ENCODE assay signal across 9 cellular contexts in the genomic region with DNA sequence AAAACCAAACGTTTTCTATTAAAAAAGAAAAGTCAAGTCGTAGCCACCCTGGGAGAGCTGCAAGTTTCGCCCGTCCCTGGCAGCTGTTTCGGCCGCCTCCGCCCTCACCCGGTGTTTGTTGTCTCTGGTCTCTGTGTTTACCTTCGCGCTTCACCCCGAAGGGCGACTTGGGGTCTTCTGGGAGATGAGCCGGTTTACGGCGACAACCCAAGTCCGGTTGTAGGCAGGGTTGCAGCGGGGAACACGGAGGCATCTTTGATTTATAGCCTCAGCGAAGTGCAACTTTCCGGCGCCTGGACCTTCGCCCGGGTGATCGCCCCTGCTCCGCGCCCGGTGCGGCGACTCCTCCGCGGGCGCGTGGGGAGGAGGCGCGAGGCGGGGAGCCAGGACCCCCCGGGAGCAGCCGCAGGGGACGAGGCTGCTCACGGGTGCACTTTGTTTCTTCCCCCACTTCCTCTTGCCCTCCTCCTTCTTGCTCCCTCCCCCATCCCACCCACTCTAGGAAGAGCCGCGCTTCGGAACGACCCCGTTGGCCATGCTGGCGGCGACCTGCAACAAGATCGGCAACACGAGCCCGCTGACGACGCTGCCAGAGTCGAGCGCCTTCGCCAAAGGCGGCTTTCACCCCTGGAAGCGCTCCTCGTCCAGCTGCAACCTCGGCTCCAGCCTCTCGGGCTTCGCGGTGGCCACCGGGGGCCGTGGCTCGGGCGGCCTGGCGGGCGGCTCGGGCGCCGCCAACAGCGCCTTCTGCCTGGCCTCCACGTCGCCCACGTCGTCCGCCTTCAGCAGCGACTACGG. TPM values are rescaled to one million over a fixed set of nuclear protein-coding genes. Genes with fewer than 3 reads are reported as not detected.
DNase-seq lines count a peak whose midpoint lies in the region; ATAC-seq and TF ChIP-seq lines count a peak whose summit lies in the region.
"Had no signal": no experiment of that assay in that cellular context is flagged by ENCODE, and none has a peak within 500 bp of the region (broad histone marks: within the 10 kb centered on the region; RNA-seq: fewer than 3 reads in every experiment).

No MANE protein-coding gene starts in this region.

- no peak overlapping the region for H3K18ac ChIP-seq in trophoblast cell (ENCODE audit: low read length)

- peak overlapping the region; percentile 42 for H3K9ac ChIP-seq in trophoblast cell (ENCODE audit: low read length)

- H2BK12ac ChIP-seq in trophoblast cell (ENCODE audit: low read length) = no peak overlapping the region

- H3K4me2 ChIP-seq in trophoblast cell (ENCODE audit: low read length) = peak overlapping the region; percentile 85

- no peak for TF ChIP-seq CTCF in Peyer's patch (IDR thresholded peaks at IDR 0.05)
- TF ChIP-seq CTCF in epithelial cell of proximal tubule (conservative IDR thresholded peaks at IDR 0.05; ENCODE audit: low read depth, low read length) = no peak

- peak overlapping the region; percentile 20 for H2AFZ ChIP-seq in trophoblast cell (ENCODE audit: insufficient read depth, low read length, poor library complexity)

- H3K4me1 ChIP-seq in Peyer's patch (peaks cover 0 to 66% (median 32%) of the 10 kb centered on the region in 4 donors), trophoblast cell (ENCODE audit: control insufficient read depth in 1 of 2, insufficient read depth in 2 of 2, low read length in 2 of 2) (peaks cover 34 to 40% of the 10 kb centered on the region in 2 experiments)

- ATAC-seq in HG02884 (IDR thresholded peaks at IDR 0.05; ENCODE audit: unreplicated experiment) (no peak), GM19328 (IDR thresholded peaks at IDR 0.05; ENCODE audit: unreplicated experiment) (no peak)

- no peak overlapping the region for H2BK5ac ChIP-seq in trophoblast cell (ENCODE audit: low read depth, low read length, poor library complexity)

- H4K91ac ChIP-seq in trophoblast cell (ENCODE audit: low read depth, low read length) = no peak overlapping the region

- H3K4me3 ChIP-seq in Peyer's patch = peak overlapping the region; percentile 11 to 50 (median 43)
- peak overlapping the region; percentile 14 for H3K4me3 ChIP-seq in epithelial cell of proximal tubule (ENCODE audit: low read depth, low read length)
- peak overlapping the region; percentile 61 for H3K4me3 ChIP-seq in trophoblast cell (ENCODE audit: low read depth, low read length)

- H3K27ac ChIP-seq in Peyer's patch (no peak overlapping the region), trophoblast cell (ENCODE audit: low read depth, low read length) (no peak overlapping the region)

- no peaks in the 10 kb centered on the region for H3K79me2 ChIP-seq in trophoblast cell (ENCODE audit: control insufficient read depth, insufficient read depth, low read length, poor library complexity)

- H3K79me1 ChIP-seq in trophoblast cell (ENCODE audit: low read length) = no peaks in the 10 kb centered on the region

- peaks cover 0 to 19% (median 0%) of the 10 kb centered on the region in 4 donors for H3K9me3 ChIP-seq in Peyer's patch
- H3K9me3 ChIP-seq in trophoblast cell (ENCODE audit: insufficient read depth, low read depth, low read length) = peaks cover 8% of the 10 kb centered on the region

- no peak overlapping the region for H3K4ac ChIP-seq in trophoblast cell (ENCODE audit: low read depth, low read length)

- peaks cover 0 to 96% of the 10 kb centered on the region in 2 donors for H3K27me3 ChIP-seq in Peyer's patch
- H3K27me3 ChIP-seq in trophoblast cell (ENCODE audit: insufficient read depth, low read length) = peaks cover 75% of the 10 kb centered on the region

- H4K8ac ChIP-seq in trophoblast cell (ENCODE audit: low read depth, low read length) = no peak overlapping the region

- peak; percentile 24 to 44 for DNase-seq in stimulated activated CD4-positive, alpha-beta T cell treated with anti-CD3 and anti-CD28 coated beads, Interleukin-2, amount 100 ng/mL, for 24 hours
- no peak for DNase-seq in stimulated activated CD4-positive, alpha-beta T cell treated with anti-CD3 and anti-CD28 coated beads, Interleukin-12 subunit alpha, Interleukin-12 subunit beta, amount 100 ng/mL, for 4 hours
- DNase-seq in Peyer's patch (peak in 1 of 3 donors; percentile 57), epithelial cell of proximal tubule (ENCODE audit: low read depth) (no peak), trophoblast cell (peak in 1 of 2 donors; percentile 20), AG08396 (ENCODE audit: low spot score) (no peak)

- H3K36me3 ChIP-seq in Peyer's patch (no peaks in the 10 kb centered on the region), trophoblast cell (ENCODE audit: control insufficient read depth in 1 of 2, insufficient read depth in 2 of 2, low read length in 2 of 2) (no peaks in the 10 kb centered on the region)

- H2BK120ac ChIP-seq in trophoblast cell (ENCODE audit: insufficient read depth, low read length, poor library complexity) = no peak overlapping the region

- H3K23ac ChIP-seq in trophoblast cell (ENCODE audit: low read length) = no peak overlapping the region

- no peak overlapping the region for H3K14ac ChIP-seq in trophoblast cell (ENCODE audit: low read length)

- no peak for TF ChIP-seq POLR2A in Peyer's patch (IDR thresholded peaks at IDR 0.05)

- no peak overlapping the region for H4K12ac ChIP-seq in trophoblast cell (ENCODE audit: low read depth, low read length)

- H2AK5ac ChIP-seq in trophoblast cell (ENCODE audit: low read length) = no peak overlapping the region

- no CpG with 5 or more reads among the region's 79 CpGs for WGBS in trophoblast cell (ENCODE audit: extremely low coverage, insufficient coverage, insufficient read length)

RNA-seq across cellular contexts. Expression of a gene that starts 1.1 kb away (rescaled TPM):
- total RNA-seq in Peyer's patch (not detected), epithelial cell of proximal tubule (0.06 TPM in 1 of 2 replicates, not detected in the other)
- polyA plus RNA-seq in trophoblast cell (2013) = 0.03 and 0.04 TPM in 2 replicates
- total RNA-seq: subcutaneous adipose tissue had no signal

RNA-seq across cellular contexts. Expression of a gene that starts 59.7 kb away (rescaled TPM):
- 10 to 100 TPM; 26.4 to 40.9 (median 29.8) TPM for total RNA-seq in Peyer's patch
- total RNA-seq in epithelial cell of proximal tubule = 5.3 and 7.6 TPM in 2 replicates
- polyA plus RNA-seq in trophoblast cell (2013) = 13.8 and 15.2 TPM in 2 replicates

Comparison
In these comparisons a context has a peak if more than half of its experiments do, and no peak if none do; other contexts are left out.
1. DNase-seq: peak in stimulated activated CD4-positive, alpha-beta T cell treated with anti-CD3 and anti-CD28 coated beads, Interleukin-2, amount 100 ng/mL, for 24 hours (2 of 2); none in stimulated activated CD4-positive, alpha-beta T cell treated with anti-CD3 and anti-CD28 coated beads, Interleukin-12 subunit alpha, Interleukin-12 subunit beta, amount 100 ng/mL, for 4 hours (single experiment), epithelial cell of proximal tubule (single experiment) and AG08396 (single experiment).
2. Peak in every context shown above with its lines, with median percentiles within 50 percentile points of each other: H3K4me3 ChIP-seq.